Comparison of ENCODE assay signal across 26 cellular contexts in genomic region chr7:78497730-78498129, GRCh38.
DNase-seq lines count a peak whose midpoint lies in the region; ATAC-seq, FAIRE-seq and TF ChIP-seq lines count a peak whose summit lies in the region.
"Had no signal": no experiment of that assay in that cellular context is flagged by ENCODE, and none has a peak within 500 bp of the region (broad histone marks: within the 10 kb centered on the region; RNA-seq: fewer than 3 reads in every experiment).

No MANE protein-coding gene starts in this region.

- BruUV-seq in HepG2 (replicated peaks; lab: Mats Ljungman, UMichigan) (no TSS peak), K562 (replicated peaks; lab: Mats Ljungman, UMichigan) (no TSS peak)

- TF ChIP-seq CTCF in HepG2 (CRISPR knock-in tag; IDR thresholded peaks at IDR 0.05) (no peak), right lobe of liver (IDR thresholded peaks at IDR 0.05) (no peak), MM.1S (IDR thresholded peaks at IDR 0.05; ENCODE audit: low read length) (no peak), K562 (IDR thresholded peaks at IDR 0.05 in 2 of 3, conservative IDR thresholded peaks at IDR 0.05 in 1 of 3; ENCODE audit: insufficient read depth in 2 of 3, low read depth in 1 of 3, low read length in 3 of 3) (no peak), mucosa of descending colon (IDR thresholded peaks at IDR 0.05) (no peak)

- H3K4me2 ChIP-seq in HepG2 (ENCODE audit: low read depth, low read length): no peak overlapping the region
- peak overlapping the region; percentile 66 for H3K4me2 ChIP-seq in MM.1S (ENCODE audit: low read depth, low read length)
- no peak overlapping the region for H3K4me2 ChIP-seq in K562 (ENCODE audit: insufficient read depth, low read length)
- H3K4me2 ChIP-seq: BLaER1 treated with 17β-estradiol and CSF1 and Interleukin-3, amounts not matched to agents 10 nM and 100 nM had no signal

- CTCF ChIA-PET in HepG2 (lab: Yijun Ruan, JAX; ENCODE audit: low intra/inter-chr PET ratio, low total read pairs): no interaction called here
- CTCF ChIA-PET in K562 (lab: Yijun Ruan, JAX; ENCODE audit: low intra/inter-chr PET ratio): no interaction called here

- H4K20me1 ChIP-seq in HepG2 (ENCODE audit: insufficient read depth, low read length) (no peaks in the 10 kb centered on the region), MM.1S (ENCODE audit: insufficient read depth, low read length) (no peaks in the 10 kb centered on the region), K562 (replicated peaks; ENCODE audit: control insufficient read depth, insufficient read depth, low read length) (no peaks in the 10 kb centered on the region)
- H4K20me1 ChIP-seq: BLaER1 treated with 17β-estradiol and CSF1 and Interleukin-3, amounts not matched to agents 10 nM and 100 nM had no signal

- TF ChIP-seq POLR2A in HepG2 (IDR thresholded peaks at IDR 0.05; ENCODE audit: insufficient read depth in 1 of 2, low read depth in 2 of 2, low read length in 2 of 2): no peak
- TF ChIP-seq POLR2A in right lobe of liver (IDR thresholded peaks at IDR 0.05): no peak
- no peak for TF ChIP-seq POLR2A in K562 (conservative IDR thresholded peaks at IDR 0.05)

- no peaks in the 10 kb centered on the region for H3K36me3 ChIP-seq in HepG2 (replicated peaks in 1 of 2; ENCODE audit: control insufficient read depth in 1 of 2, insufficient read depth in 2 of 2, low read length in 2 of 2)
- H3K36me3 ChIP-seq in right lobe of liver: no peaks in the 10 kb centered on the region
- no peaks in the 10 kb centered on the region for H3K36me3 ChIP-seq in MM.1S (replicated peaks; ENCODE audit: insufficient read depth, low read length)
- H3K36me3 ChIP-seq in K562 (ENCODE audit: control insufficient read depth, insufficient read depth, low read length): no peaks in the 10 kb centered on the region
- no peaks in the 10 kb centered on the region for H3K36me3 ChIP-seq in mucosa of descending colon (ENCODE audit: low read depth)
- H3K36me3 ChIP-seq: BE2C; BLaER1 treated with 17β-estradiol and CSF1 and Interleukin-3, amounts not matched to agents 10 nM and 100 nM; HAP-1 had no signal

- no peak overlapping the region for H3K27ac ChIP-seq in HepG2 (ENCODE audit: extremely low read length, insufficient read depth, low read length)
- H3K27ac ChIP-seq in right lobe of liver: no peak overlapping the region
- H3K27ac ChIP-seq in MM.1S (ENCODE audit: low read length): peak overlapping the region; percentile 91
- H3K27ac ChIP-seq in K562 (ENCODE audit: extremely low read depth, low read depth, low read length): no peak overlapping the region
- H3K27ac ChIP-seq: 22Rv1; BLaER1 treated with 17β-estradiol and CSF1 and Interleukin-3, amounts not matched to agents 10 nM and 100 nM had no signal

- ATAC-seq in HepG2 (no peak), right lobe of liver (no peak), K562 (no peak), mucosa of descending colon (no peak)
- ATAC-seq: GM12878 had no signal

- no peak for TF ChIP-seq EP300 in HepG2 (IDR thresholded peaks at IDR 0.05; ENCODE audit: low read depth in 2 of 2, low read length in 2 of 2)
- TF ChIP-seq EP300 in HepG2 (CRISPR knock-in tag; IDR thresholded peaks at IDR 0.05; ENCODE audit: borderline replicate concordance): no peak
- no peak for TF ChIP-seq EP300 in K562 (IDR thresholded peaks at IDR 0.05; ENCODE audit: low read length)

- no peak overlapping the region for H3K4me3 ChIP-seq in HepG2 (replicated peaks in 1 of 3; ENCODE audit: insufficient read depth in 1 of 3, low read depth in 2 of 3, low read length in 3 of 3)
- H3K4me3 ChIP-seq in right lobe of liver: no peak overlapping the region
- peak overlapping the region; percentile 21; the same call in 1 of the 2 replicates for H3K4me3 ChIP-seq in MM.1S (ENCODE audit: low read length)
- H3K4me3 ChIP-seq in K562: no peak overlapping the region
- H3K4me3 ChIP-seq in mucosa of descending colon: no peak overlapping the region
- H3K4me3 ChIP-seq: BLaER1 treated with 17β-estradiol and CSF1 and Interleukin-3, amounts not matched to agents 10 nM and 100 nM; GM12878; HAP-1 had no signal

- intact Hi-C loops in HepG2 (cut with micrococcal nuclease; ENCODE audit: unreplicated experiment): no loop called here
- intact Hi-C loops in right lobe of liver (cut with DNase I): no loop called here
- intact Hi-C loops in K562 (cut with micrococcal nuclease): no loop called here
- intact Hi-C loops in mucosa of descending colon (cut with DNase I, micrococcal nuclease): no loop called here

- TF ChIP-seq RAD21 in HepG2 (CRISPR knock-in tag; IDR thresholded peaks at IDR 0.05) (no peak), K562 (CRISPR knock-in tag; conservative IDR thresholded peaks at IDR 0.05 in 1 of 2, IDR thresholded peaks at IDR 0.05 in 1 of 2) (no peak)

- POLR2A ChIA-PET in HepG2 (lab: Yijun Ruan, JAX) (no interaction called here), K562 (lab: Yijun Ruan, JAX) (no interaction called here)

- WGBS in HepG2 (ENCODE audit: low lambda C conversion rate): 95% methylated on average over 1 of the region's 1 CpG
- 93% methylated on average over 1 of the region's 1 CpG for WGBS in right lobe of liver (ENCODE audit: insufficient coverage, low coverage, low lambda C conversion rate, missing lambda C conversion rate)
- WGBS in K562 (ENCODE audit: insufficient coverage, low coverage, missing lambda C conversion rate): 14% methylated on average over 1 of the region's 1 CpG

- H3F3A ChIP-seq in MM.1S (ENCODE audit: insufficient read depth, low read length): peaks cover 50% of the 10 kb centered on the region

- FAIRE-seq in HepG2 (lab: Jason Lieb, UNC) (no peak), K562 (lab: Jason Lieb, UNC) (no peak)
- FAIRE-seq: A204.1, D721Med, GM12878, GM18507, H54 had no signal

- H3K9me3 ChIP-seq in HepG2 (ENCODE audit: low read length) (no peaks in the 10 kb centered on the region), right lobe of liver (no peaks in the 10 kb centered on the region), MM.1S (replicated peaks; ENCODE audit: insufficient read depth, low read length) (no peaks in the 10 kb centered on the region), K562 (replicated peaks; ENCODE audit: control insufficient read depth, insufficient read depth, low read depth, low read length) (no peaks in the 10 kb centered on the region), mucosa of descending colon (no peaks in the 10 kb centered on the region)
- H3K9me3 ChIP-seq: BE2C; BLaER1 treated with 17β-estradiol and CSF1 and Interleukin-3, amounts not matched to agents 10 nM and 100 nM; HAP-1 had no signal

- H2AFZ ChIP-seq in HepG2 (ENCODE audit: low read length) (no peak overlapping the region), MM.1S (ENCODE audit: low read length) (no peak overlapping the region), K562 (ENCODE audit: low read depth, low read length) (no peak overlapping the region)

- no peak overlapping the region for H3K9ac ChIP-seq in HepG2 (ENCODE audit: insufficient read depth, low read depth, low read length)
- peak overlapping the region; percentile 70 for H3K9ac ChIP-seq in MM.1S (ENCODE audit: low read length)
- no peak overlapping the region for H3K9ac ChIP-seq in K562 (ENCODE audit: insufficient read depth in 1 of 2, low read depth in 2 of 2, low read length in 2 of 2)
- H3K9ac ChIP-seq: BLaER1 treated with 17β-estradiol and CSF1 and Interleukin-3, amounts not matched to agents 10 nM and 100 nM had no signal

- H3K27me3 ChIP-seq in HepG2 (ENCODE audit: control insufficient read depth in 1 of 2, insufficient read depth in 2 of 2, low read length in 2 of 2) (no peaks in the 10 kb centered on the region), right lobe of liver (no peaks in the 10 kb centered on the region), MM.1S (replicated peaks; ENCODE audit: insufficient read depth, low read length) (no peaks in the 10 kb centered on the region), K562 (ENCODE audit: control insufficient read depth in 2 of 2, insufficient read depth in 2 of 2, low read length in 2 of 2) (no peaks in the 10 kb centered on the region)
- H3K27me3 ChIP-seq: BE2C; BLaER1 treated with 17β-estradiol and CSF1 and Interleukin-3, amounts not matched to agents 10 nM and 100 nM had no signal

- in situ Hi-C loops in HepG2 (cut with HindIII; ENCODE audit: extremely low pct_ligation_motif_present, low pct_unique_long_range_greater_than_20kb): no loop called here
- in situ Hi-C loops in K562 (cut with MboI): no loop called here

- no peaks in the 10 kb centered on the region for H3K9me1 ChIP-seq in K562 (ENCODE audit: control insufficient read depth, insufficient read depth, low read length)

- H3K4me1 ChIP-seq in HepG2 (ENCODE audit: insufficient read depth, low read length) (no peaks in the 10 kb centered on the region), right lobe of liver (no peaks in the 10 kb centered on the region), MM.1S (ENCODE audit: low read length) (peaks cover 48% of the 10 kb centered on the region), K562 (replicated peaks in 1 of 2; ENCODE audit: control insufficient read depth in 2 of 2, insufficient read depth in 2 of 2, low read length in 2 of 2) (no peaks in the 10 kb centered on the region), mucosa of descending colon (ENCODE audit: low read depth) (no peaks in the 10 kb centered on the region)
- H3K4me1 ChIP-seq: BE2C; BLaER1 treated with 17β-estradiol and CSF1 and Interleukin-3, amounts not matched to agents 10 nM and 100 nM had no signal

- H3K79me2 ChIP-seq in HepG2 (ENCODE audit: insufficient read depth, low read length): no peaks in the 10 kb centered on the region
- H3K79me2 ChIP-seq in MM.1S (ENCODE audit: low read length): peaks cover 12% of the 10 kb centered on the region; the same call in 1 of the 2 replicates
- H3K79me2 ChIP-seq in K562 (ENCODE audit: control insufficient read depth, insufficient read depth, low read length): no peaks in the 10 kb centered on the region

- DNase-seq in HepG2 (ENCODE audit: low spot score) (no peak), right lobe of liver (no peak), MM.1S (peak; percentile 84), K562 (ENCODE audit: extremely low read depth in 1 of 4, low spot score in 3 of 4) (no peak), NCI-H1930 (lab: John Stamatoyannopoulos, UW) (no peak), mucosa of descending colon (no peak), NCI-H2171 treated with DMSO at 0.1 percent for 48 hours (lab: John Stamatoyannopoulos, UW) (no peak)
- DNase-seq: ACHN; AML-193; BE2C; CD4-positive, alpha-beta T cell; CD8-positive, alpha-beta memory T cell; DMS 273 treated with DMSO at 0.1 percent for 48 hours; DMS79; EL; GDM1; GOT3; HFFc6 had no signal

- no peaks in the 10 kb centered on the region for H3K9me2 ChIP-seq in MM.1S (replicated peaks; ENCODE audit: insufficient read depth, low read length)

TF ChIP-seq in HepG2, 621 proteins besides CTCF, POLR2A, EP300 and RAD21 (continues in another document):
- TF ChIP-seq ZNF260 (CRISPR knock-in tag; IDR thresholded peaks at IDR 0.05; ENCODE audit: borderline replicate concordance, low read depth) (no peak), MAFK (conservative IDR thresholded peaks at IDR 0.05 in 1 of 2, IDR thresholded peaks at IDR 0.05 in 1 of 2; ENCODE audit: low read length in 2 of 2) (peak; percentile 69 to 86)

TF ChIP-seq in K562, 482 proteins besides CTCF, POLR2A, EP300 and RAD21 (continues in another document):
- TF ChIP-seq BRD4 (IDR thresholded peaks at IDR 0.05): no peak
- peak; percentile 15; the same call in 1 of the 2 replicates for TF ChIP-seq MAFF (IDR thresholded peaks at IDR 0.05; ENCODE audit: low read length)
- TF ChIP-seq MYC (IDR thresholded peaks at IDR 0.05; ENCODE audit: low read depth, low read length): no peak
- TF ChIP-seq MYC (CRISPR knock-in tag; IDR thresholded peaks at IDR 0.05; ENCODE audit: borderline replicate concordance, low read depth): no peak

Comparison
In these comparisons a context has a peak if more than half of its experiments do, and no peak if none do; other contexts are left out.
1. Of the 241 proteins assayed by ChIP-seq in both HepG2 and K562: peak only in HepG2: none; only in K562: none; in both: MAFF and MAFK; in neither: 239.